ENCODE assay signal across 24 cellular contexts in the genomic region with DNA sequence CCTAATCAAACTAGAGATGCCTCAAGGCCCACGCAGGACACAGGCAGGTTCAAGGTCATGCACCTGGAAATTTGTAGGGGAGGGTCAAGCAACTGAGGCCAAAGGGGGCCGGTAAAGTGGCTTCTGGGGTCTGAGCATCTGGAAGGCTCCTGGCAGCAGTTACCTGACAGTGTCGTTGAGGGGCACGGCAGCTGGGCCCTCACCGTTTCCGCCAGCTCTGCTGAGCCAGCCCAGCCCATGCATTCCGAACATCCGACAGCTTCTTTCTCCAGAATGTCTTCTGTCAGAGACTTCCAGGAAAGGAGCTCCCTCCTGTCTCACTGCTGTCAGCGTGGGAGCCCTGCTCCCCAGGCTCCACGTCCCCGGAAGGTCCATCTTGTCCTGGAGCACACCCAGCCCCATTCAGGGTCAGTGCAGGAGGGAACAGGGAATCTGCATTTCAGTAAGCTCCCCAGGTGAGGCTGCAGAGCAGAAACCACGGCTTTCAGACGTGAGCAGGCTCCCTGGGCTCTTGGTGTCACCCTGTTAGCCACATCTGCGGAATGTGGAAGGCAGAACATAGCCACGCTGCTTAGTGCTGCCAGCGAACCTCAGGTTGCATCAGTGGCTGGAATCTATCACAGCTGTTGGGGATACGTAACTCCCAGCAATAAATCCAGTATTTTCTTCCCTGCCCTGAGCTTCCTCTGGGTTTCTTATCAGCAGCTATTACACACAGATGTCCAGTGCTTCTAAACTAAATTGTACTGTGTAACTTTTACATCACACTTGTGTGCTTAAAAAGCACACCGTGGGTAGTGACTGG. TPM values are rescaled to one million over a fixed set of nuclear protein-coding genes. Genes with fewer than 3 reads are reported as not detected.
DNase-seq lines count a peak whose midpoint lies in the region; ATAC-seq and TF ChIP-seq lines count a peak whose summit lies in the region.
"Had no signal": no experiment of that assay in that cellular context is flagged by ENCODE, and none has a peak within 500 bp of the region (broad histone marks: within the 10 kb centered on the region; RNA-seq: fewer than 3 reads in every experiment).

No MANE protein-coding gene starts in this region.

- in situ Hi-C loops in GM23248 (cut with MboI) = loop anchor here (25.0 kb wide), 1 partner anchor 532 kb away; no protein-coding TSS in a partner anchor

- H4K20me1 ChIP-seq in GM23248 (ENCODE audit: insufficient read depth) = no peaks in the 10 kb centered on the region
- H4K20me1 ChIP-seq: BLaER1 had no signal

- no peak overlapping the region for H4K91ac ChIP-seq in neuronal stem cell (ENCODE audit: low read depth, low read length, poor library complexity)

- no peak overlapping the region for H4K8ac ChIP-seq in neuronal stem cell (ENCODE audit: low read depth, low read length)

- H3K9me2 ChIP-seq in GM23248 (ENCODE audit: insufficient read depth) = no peaks in the 10 kb centered on the region

- 0 out of 2 replicates have a peak, but pooled peaks cover 4% of the 10 kb centered on the region for H3K27me3 ChIP-seq in GM23248 (replicated peaks; ENCODE audit: insufficient read depth)
- no peaks in the 10 kb centered on the region for H3K27me3 ChIP-seq in neuronal stem cell (ENCODE audit: control insufficient read depth in 3 of 3, insufficient read depth in 3 of 3, low read depth in 1 of 3, low read length in 3 of 3)
- H3K27me3 ChIP-seq in SJCRH30 = peaks cover 8% of the 10 kb centered on the region; the same call in 1 of the 2 replicates
- H3K27me3 ChIP-seq: BLaER1 had no signal

- H3K9me3 ChIP-seq in GM23248 (ENCODE audit: low read depth) (no peaks in the 10 kb centered on the region), neuronal stem cell (replicated peaks in 1 of 2; ENCODE audit: control insufficient read depth in 2 of 2, insufficient read depth in 1 of 2, low read depth in 1 of 2, low read length in 2 of 2) (no peaks in the 10 kb centered on the region), SJCRH30 (replicated peaks) (no peaks in the 10 kb centered on the region)

- no peak overlapping the region for H2BK5ac ChIP-seq in neuronal stem cell (ENCODE audit: low read length)

- H2BK120ac ChIP-seq in neuronal stem cell (ENCODE audit: low read depth, low read length) = no peak overlapping the region

- H3K14ac ChIP-seq in neuronal stem cell (ENCODE audit: low read length) = no peak overlapping the region

- no peak overlapping the region for H3K4ac ChIP-seq in neuronal stem cell (ENCODE audit: low read length)

- no peak overlapping the region for H2BK15ac ChIP-seq in neuronal stem cell (ENCODE audit: low read length)

- H2AFZ ChIP-seq in GM23248 = peak overlapping the region; percentile 54; the same call in 1 of the 2 replicates
- H2AFZ ChIP-seq in neuronal stem cell (ENCODE audit: low read length) = no peak overlapping the region

- H3K36me3 ChIP-seq in GM23248 (ENCODE audit: low read depth) (0 out of 2 replicates have a peak, but pooled peaks cover 5% of the 10 kb centered on the region), neuronal stem cell (replicated peaks in 1 of 2; ENCODE audit: control insufficient read depth in 2 of 2, insufficient read depth in 2 of 2, low read length in 2 of 2) (no peaks in the 10 kb centered on the region), SJCRH30 (no peaks in the 10 kb centered on the region)
- H3K36me3 ChIP-seq: BLaER1, cardiac muscle cell had no signal

- H3K27ac ChIP-seq in GM23248 (no peak overlapping the region), neuronal stem cell (replicated peaks; ENCODE audit: low read length) (no peak overlapping the region), SJCRH30 (no peak overlapping the region)
- H3K27ac ChIP-seq: BLaER1, cardiac muscle cell, dorsolateral prefrontal cortex had no signal

- 0 out of 2 replicates have a peak overlapping the region, but pooled peaks have one; percentile 4 for H3K4me3 ChIP-seq in GM23248
- no peak overlapping the region for H3K4me3 ChIP-seq in fibroblast of the aortic adventitia (ENCODE audit: low read depth, low read length)
- no peak overlapping the region for H3K4me3 ChIP-seq in neuronal stem cell (ENCODE audit: low read length in 2 of 2)
- H3K4me3 ChIP-seq in SJCRH30 = no peak overlapping the region
- H3K4me3 ChIP-seq: BLaER1, cardiac muscle cell, dorsolateral prefrontal cortex had no signal

- peak overlapping the region; percentile 33; the same call in 1 of the 2 replicates for H3K9ac ChIP-seq in GM23248
- H3K9ac ChIP-seq in neuronal stem cell (ENCODE audit: low read depth, low read length, poor library complexity) = peak overlapping the region; percentile 50
- H3K9ac ChIP-seq: BLaER1 had no signal

- no peak overlapping the region for H2BK12ac ChIP-seq in neuronal stem cell (ENCODE audit: low read length)

- WGBS in GM23248 (ENCODE audit: low coverage in 1 of 2, low lambda C conversion rate in 2 of 2, missing lambda C conversion rate in 2 of 2), 2 experiments = 13 to 15% methylated on average over 18 of the region's 18 CpGs
- no CpG with 5 or more reads among the region's 18 CpGs for WGBS in neuronal stem cell (ENCODE audit: extremely low coverage in 2 of 2, insufficient read length in 2 of 2, insufficient replicate concordance in 1 of 2), 2 donors

- H3K23ac ChIP-seq in neuronal stem cell (ENCODE audit: low read depth, low read length, poor library complexity) = no peak overlapping the region

- no peak for TF ChIP-seq CTCF in fibroblast of the aortic adventitia (IDR thresholded peaks at IDR 0.05; ENCODE audit: insufficient read depth, low read length)

- H3K4me2 ChIP-seq in GM23248 (ENCODE audit: unreplicated experiment) = peak overlapping the region; percentile 50
- no peak overlapping the region for H3K4me2 ChIP-seq in neuronal stem cell (ENCODE audit: insufficient read depth, low read length, poor library complexity, severe bottlenecking)
- H3K4me2 ChIP-seq: BLaER1 had no signal

- ATAC-seq in activated CD4-positive, CD25-positive, alpha-beta regulatory T cell treated with anti-CD3 and anti-CD28 coated beads, Interleukin-2, amount 50 U/mL, for 24 hours = no peak

- H3K18ac ChIP-seq in neuronal stem cell (ENCODE audit: low read length) = no peak overlapping the region

- H3F3A ChIP-seq in GM23248 (ENCODE audit: insufficient read depth) = peaks cover 9% of the 10 kb centered on the region; the same call in 1 of the 2 replicates

- DNase-seq in AG08395 (ENCODE audit: low spot score) (peak; percentile 73), GM23248 (peak; percentile 84), fibroblast of the aortic adventitia (ENCODE audit: low read depth) (peak; percentile 96), neuronal stem cell (ENCODE audit: low spot score) (no peak), NCI-H2171 (lab: John Stamatoyannopoulos, UW) (no peak), SJCRH30 (no peak)
- DNase-seq in activated naive CD4-positive, alpha-beta T cell (lab: John Stamatoyannopoulos, UW) = no peak
- DNase-seq: activated B cell treated with CpG ODN at 0.5 μM for 24 hours; activated CD8-positive, alpha-beta memory T cell treated with anti-CD3 and anti-CD28 coated beads for 24 hours; activated naive CD8-positive, alpha-beta T cell treated with anti-CD3 and anti-CD28 coated beads, Interleukin-2, amount 10 ng/mL, durations not matched to agents 7 days and 5 days; dorsolateral prefrontal cortex; GDM1; HFFc6; Kasumi-1; NCI-H1092 treated with DMSO at 0.1 percent for 48 hours; NCI-H2107; NCI-H526 treated with DMSO at 0.1 percent for 48 hours; SHP77 treated with DMSO at 0.1 percent for 48 hours; stimulated activated CD4-positive, alpha-beta T cell treated with anti-CD3 and anti-CD28 coated beads, Interleukin-1b, Interleukin-23, amount 100 ng/mL, for 48 hours had no signal

- H3K4me1 ChIP-seq in GM23248 (ENCODE audit: insufficient read depth) (peaks cover 9% of the 10 kb centered on the region; the same call in 1 of the 2 replicates), neuronal stem cell (ENCODE audit: control insufficient read depth in 2 of 2, insufficient read depth in 1 of 2, low read depth in 1 of 2, low read length in 2 of 2) (peaks cover 0 to 2% of the 10 kb centered on the region in 2 donors), SJCRH30 (no peaks in the 10 kb centered on the region)
- H3K4me1 ChIP-seq: BLaER1 had no signal

- H2AK5ac ChIP-seq in neuronal stem cell (ENCODE audit: low read depth, low read length) = peak overlapping the region; percentile 54

- no peaks in the 10 kb centered on the region for H3K79me2 ChIP-seq in GM23248 (ENCODE audit: insufficient read depth)

- H3K79me1 ChIP-seq in neuronal stem cell (ENCODE audit: low read depth, low read length) = no peaks in the 10 kb centered on the region

RNA-seq across cellular contexts. Expression of gene FAM3B, which starts 36.3 kb away (rescaled TPM):
- not detected in 2 replicates for total RNA-seq in GM23248 (2014; rRNA removed; shearing (Covaris generic))
- polyA plus RNA-seq in GM23248 (2016; fragmentation: Nextera tagmentation; extraction: Ambion mirVana) = not detected in 2 replicates
- not detected in 2 replicates for total RNA-seq in fibroblast of the aortic adventitia (ENCODE audit: low replicate concordance)
- polyA plus RNA-seq in neuronal stem cell (2013, experiment 1 of 2) = not detected
- not detected for polyA plus RNA-seq in neuronal stem cell (2013, experiment 2 of 2)
- total RNA-seq in SJCRH30 (2014; rRNA removed; shearing (Covaris generic)) = not detected in 2 replicates
- total RNA-seq: activated B cell treated with CpG ODN at 0.5 μM for 24 hours; activated naive CD8-positive, alpha-beta T cell treated with anti-CD3 and anti-CD28 coated beads, Interleukin-2, amount 10 ng/mL, durations not matched to agents 7 days and 5 days; activated T-helper 1 cell treated with anti-CD3 and anti-CD28 coated beads, Interleukin-12 subunit alpha, Interleukin-12 subunit beta, Interleukin-2, Interleukin-4 antibody, amounts not matched to agents 30 ng/mL and 10 ng/mL and 1 ng/mL, durations not matched to agents 14 hours and 24 hours and 36 hours; cardiac muscle cell; HFFc6; T-helper 2 cell treated with Interferon-gamma antibody and Interleukin-4, amounts not matched to agents 100 ng/mL and 5 ng/mL, for 36 hours had no signal
- polyA plus RNA-seq: cardiac muscle cell had no signal

Comparison
In these comparisons a context has a peak if more than half of its experiments do, and no peak if none do; other contexts are left out.
1. DNase-seq: peak in AG08395 (single experiment), GM23248 (single experiment) and fibroblast of the aortic adventitia (single experiment); none in neuronal stem cell (single experiment), activated naive CD4-positive, alpha-beta T cell (0 of 4), NCI-H2171 (single experiment) and SJCRH30 (0 of 2).